ENCODE assay signal across 23 cellular contexts in the genomic region with DNA sequence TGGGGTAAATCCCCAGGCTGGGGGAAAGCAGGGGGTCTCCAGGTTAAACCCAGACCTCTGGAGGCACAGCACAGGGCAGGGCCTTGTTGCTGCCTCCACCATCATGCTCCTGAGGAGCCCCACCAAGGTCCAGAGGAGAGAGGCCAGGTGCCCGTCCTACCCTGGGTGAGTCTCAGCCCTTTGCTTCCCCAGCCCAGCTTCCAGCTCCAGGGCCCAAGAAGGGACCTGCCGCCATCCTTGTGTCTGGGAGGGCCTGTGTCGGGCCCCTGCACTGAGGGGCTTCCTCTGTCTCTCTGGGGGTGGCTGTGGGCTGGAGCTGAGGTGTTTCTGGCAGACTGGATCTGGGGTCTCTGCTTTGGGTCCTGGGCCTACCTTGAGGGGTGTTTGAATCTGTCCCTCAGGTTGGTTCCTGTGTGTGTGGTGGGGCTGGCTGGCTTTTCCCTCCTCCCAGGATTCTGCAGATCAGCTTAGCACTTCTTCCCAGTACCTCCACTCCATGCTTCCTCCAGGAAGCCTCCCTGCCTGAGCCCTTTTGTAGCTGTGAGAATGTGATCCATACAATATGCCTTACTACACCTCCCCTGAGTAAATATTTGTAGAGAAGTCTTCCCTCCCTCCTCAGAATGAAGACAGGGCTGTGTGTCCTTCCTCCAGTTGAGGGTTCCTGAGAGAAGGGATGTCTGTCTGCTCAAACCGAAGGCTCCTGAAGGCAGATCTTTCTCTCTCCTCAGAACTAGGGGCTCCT. TPM values are rescaled to one million over a fixed set of nuclear protein-coding genes. Genes with fewer than 3 reads are reported as not detected.
A peak's percentile ranks its signal among the peaks of the same experiment; 100 is the strongest.
DNase-seq lines count a peak whose midpoint lies in the region; ATAC-seq, FAIRE-seq and TF ChIP-seq lines count a peak whose summit lies in the region.
"Had no signal": no experiment of that assay in that cellular context is flagged by ENCODE, and none has a peak within 500 bp of the region (broad histone marks: within the 10 kb centered on the region; RNA-seq: fewer than 3 reads in every experiment).

No MANE protein-coding gene starts in this region.

- no peaks in the 10 kb centered on the region for H3K27me3 Mint-ChIP-seq in Caco-2 (ENCODE audit: insufficient read depth, unreplicated experiment)

- H3K9ac ChIP-seq in adipocyte (ENCODE audit: low read length) = peak overlapping the region; percentile 68
- peak overlapping the region; percentile 8 for H3K9ac ChIP-seq in mesendoderm (ENCODE audit: low read length)

- TF ChIP-seq POLR2A in A549 (IDR thresholded peaks at IDR 0.05; ENCODE audit: low read length) = no peak

- no peak for ATAC-seq in A549
- no peak for ATAC-seq in HG03342 (IDR thresholded peaks at IDR 0.05; ENCODE audit: unreplicated experiment)
- no peak for ATAC-seq in psoas muscle
- ATAC-seq: foreskin keratinocyte, HCT116, upper lobe of right lung had no signal

- DNase-seq in A549 (ENCODE audit: low read depth in 1 of 2, low spot score in 1 of 2) = no peak
- no peak for DNase-seq in Caco-2
- no peak for DNase-seq in adipocyte (ENCODE audit: low read depth)
- peak; percentile 30 for DNase-seq in mesendoderm
- no peak for DNase-seq in NCI-H1694 (lab: John Stamatoyannopoulos, UW)
- no peak for DNase-seq in psoas muscle
- DNase-seq in iPS-NIHi7 (ENCODE audit: extremely low spot score) = no peak
- DNase-seq: activated CD4-positive, alpha-beta T cell treated with anti-CD3 and anti-CD28 coated beads for 48 hours; activated naive CD4-positive, alpha-beta T cell; foreskin keratinocyte; Kasumi-1; NCI-H1105; NCI-H774; sigmoid colon; stomach; upper lobe of right lung had no signal

- BruUV-seq in Caco-2 (replicated peaks; lab: Mats Ljungman, UMichigan) = no TSS peak

- H3K36me3 ChIP-seq in Caco-2 (ENCODE audit: control insufficient read depth, insufficient read depth, low read length) (no peaks in the 10 kb centered on the region), adipocyte (ENCODE audit: control insufficient read depth, insufficient read depth, low read length, severe bottlenecking) (no peaks in the 10 kb centered on the region), mesendoderm (ENCODE audit: control insufficient read depth, insufficient read depth, low read length) (no peaks in the 10 kb centered on the region), psoas muscle (ENCODE audit: insufficient read depth in 1 of 2, low read depth in 1 of 2) (no peaks in the 10 kb centered on the region)
- H3K36me3 ChIP-seq: sigmoid colon, upper lobe of right lung had no signal

- H3K4me2 ChIP-seq in A549 (peak overlapping the region; percentile 33; the same call in 2 of the 3 replicates), mesendoderm (ENCODE audit: low read length) (no peak overlapping the region)

- H3K18ac ChIP-seq in mesendoderm (ENCODE audit: low read length) = no peak overlapping the region

- no peaks in the 10 kb centered on the region for H3K9me3 ChIP-seq in A549
- no peaks in the 10 kb centered on the region for H3K9me3 ChIP-seq in Caco-2
- H3K9me3 ChIP-seq in adipocyte (ENCODE audit: control insufficient read depth, low read length) = no peaks in the 10 kb centered on the region
- no peaks in the 10 kb centered on the region for H3K9me3 ChIP-seq in psoas muscle
- H3K9me3 ChIP-seq: sigmoid colon, stomach, upper lobe of right lung had no signal

- CTCF ChIA-PET in A549 (lab: Yijun Ruan, JAX) (interaction anchor here (0.9 to 9.6 kb wide), 11 partner anchors 11 to 264 kb away, joined by 3 to 158 read pairs (median 5); a partner anchor contains a TSS), Caco-2 (lab: Charles Lee) (interaction anchor here (0.6 to 2.0 kb wide), 5 partner anchors 32 to 208 kb away, joined by 3 to 6 read pairs (median 4); a partner anchor contains a TSS)

- intact Hi-C loops in Caco-2 (cut with micrococcal nuclease; ENCODE audit: unreplicated experiment) = no loop called here
- intact Hi-C loops in psoas muscle (cut with DNase I) = no loop called here

- no peak overlapping the region for H2BK120ac ChIP-seq in mesendoderm (ENCODE audit: low read depth, low read length)

- H3K36me3 Mint-ChIP-seq in Caco-2 (ENCODE audit: insufficient read depth, unreplicated experiment) = peaks cover 28% of the 10 kb centered on the region

- no peak overlapping the region for H2BK5ac ChIP-seq in mesendoderm (ENCODE audit: low read length)

- H3K27me3 ChIP-seq in Caco-2 (replicated peaks; ENCODE audit: control insufficient read depth, insufficient read depth, low read length) (no peaks in the 10 kb centered on the region), adipocyte (replicated peaks; ENCODE audit: control insufficient read depth, insufficient read depth, low read length) (no peaks in the 10 kb centered on the region), mesendoderm (ENCODE audit: insufficient read depth, low read length, poor library complexity) (no peaks in the 10 kb centered on the region), psoas muscle (ENCODE audit: insufficient read depth in 3 of 3, low read length in 2 of 3) (peaks cover 0 to 3% (median 0%) of the 10 kb centered on the region in 3 donors)
- H3K27me3 ChIP-seq: foreskin keratinocyte, sigmoid colon, stomach, upper lobe of right lung had no signal

- WGBS in A549 (ENCODE audit: missing lambda C conversion rate) = 69% methylated on average over 2 of the region's 4 CpGs
- WGBS in mesendoderm (ENCODE audit: extremely low coverage, insufficient coverage, low lambda C conversion rate) = no CpG with 5 or more reads among the region's 4 CpGs
- WGBS in psoas muscle, 3 donors = 85 to 88% (median 87%) methylated on average over 4 of the region's 4 CpGs

- H3K23ac ChIP-seq in mesendoderm (ENCODE audit: low read length) = no peak overlapping the region

- H3K4me1 Mint-ChIP-seq in Caco-2 (ENCODE audit: low read depth, unreplicated experiment) = peaks cover 6% of the 10 kb centered on the region

- no peaks in the 10 kb centered on the region for H3K79me1 ChIP-seq in mesendoderm (ENCODE audit: low read length)

- FAIRE-seq in A549 (lab: Jason Lieb, UNC) = no peak

- no peak overlapping the region for H2BK15ac ChIP-seq in mesendoderm (replicated peaks; ENCODE audit: low read depth)

- H4K5ac ChIP-seq in mesendoderm (ENCODE audit: low read length) = no peak overlapping the region

- H3K4me3 ChIP-seq in A549 (no peak overlapping the region), Caco-2 (ENCODE audit: low read depth, low read length) (no peak overlapping the region), adipocyte (ENCODE audit: low read length) (no peak overlapping the region), mesendoderm (ENCODE audit: low read length) (no peak overlapping the region), psoas muscle (no peak overlapping the region)
- H3K4me3 ChIP-seq: coronary artery, sigmoid colon, stomach, upper lobe of right lung had no signal

- no peak for TF ChIP-seq EP300 in A549 (IDR thresholded peaks at IDR 0.05)

- no peak overlapping the region for H3K4ac ChIP-seq in mesendoderm (ENCODE audit: low read depth, low read length)

- peak overlapping the region; percentile 56 for H3K27ac Mint-ChIP-seq in Caco-2 (ENCODE audit: unreplicated experiment)

- peak overlapping the region; percentile 30 for H3K56ac ChIP-seq in mesendoderm (ENCODE audit: low read length)

- POLR2A ChIA-PET in A549 (lab: Yijun Ruan, JAX) (interaction anchor here (0.5 kb wide), 1 partner anchor 479 kb away, joined by 3 read pairs; no protein-coding TSS in a partner anchor), Caco-2 (lab: Charles Lee) (no interaction called here)

- TF ChIP-seq CTCF in A549 (IDR thresholded peaks at IDR 0.05) = no peak
- no peak for TF ChIP-seq CTCF in Caco-2 (IDR thresholded peaks at IDR 0.05; ENCODE audit: insufficient read depth in 1 of 2, low read depth in 1 of 2, low read length in 1 of 2, severe bottlenecking in 1 of 2, unreplicated experiment in 1 of 2)
- TF ChIP-seq CTCF in psoas muscle (IDR thresholded peaks at IDR 0.05) = no peak

- H3K4me3 Mint-ChIP-seq in Caco-2 (ENCODE audit: unreplicated experiment) = no peak overlapping the region

- no peak overlapping the region for H2AK5ac ChIP-seq in mesendoderm (ENCODE audit: low read length)

- H3K79me2 ChIP-seq in mesendoderm (ENCODE audit: control insufficient read depth, insufficient read depth, low read length) = no peaks in the 10 kb centered on the region

- H3K4me1 ChIP-seq in A549 = peaks cover 17% of the 10 kb centered on the region; the same call in 2 of the 3 replicates
- peaks cover 8% of the 10 kb centered on the region; the same call in 1 of the 2 replicates for H3K4me1 ChIP-seq in Caco-2
- peaks cover 49% of the 10 kb centered on the region for H3K4me1 ChIP-seq in adipocyte (ENCODE audit: control insufficient read depth, insufficient read depth, low read length)
- H3K4me1 ChIP-seq in mesendoderm (ENCODE audit: control insufficient read depth, low read depth, low read length) = no peaks in the 10 kb centered on the region
- H3K4me1 ChIP-seq in psoas muscle = peaks cover 17% of the 10 kb centered on the region

- no peaks in the 10 kb centered on the region for H3K9me3 Mint-ChIP-seq in Caco-2 (ENCODE audit: unreplicated experiment)

- no peak for TF ChIP-seq RAD21 in A549 (conservative IDR thresholded peaks at IDR 0.05 in 1 of 2, IDR thresholded peaks at IDR 0.05 in 1 of 2)

- H4K8ac ChIP-seq in mesendoderm (ENCODE audit: low read depth, low read length) = no peak overlapping the region

- H3K27ac ChIP-seq in A549 = peak overlapping the region in 1 of 2 experiments; percentile 46; a peak in 2 of 6 replicates
- H3K27ac ChIP-seq in mesendoderm (ENCODE audit: low read depth, low read length) = no peak overlapping the region
- no peak overlapping the region for H3K27ac ChIP-seq in psoas muscle
- H3K27ac ChIP-seq: coronary artery, epithelial cell of prostate, foreskin keratinocyte, sigmoid colon, stomach, upper lobe of right lung had no signal

RNA-seq across cellular contexts. Expression of a gene that starts 6.2 kb away (rescaled TPM):
- 1.3 and 1.7 TPM in 2 replicates for polyA plus RNA-seq in A549 (2011; rRNA removed)
- polyA plus RNA-seq in A549 (2012; cell fraction: cytosol; rRNA removed) = 3.9 and 5.3 TPM in 2 replicates
- polyA plus RNA-seq in A549 (2012; cell fraction: nucleus; rRNA removed) = 5.7 and 6.1 TPM in 2 replicates
- 0.64 to 0.95 TPM (median 0.76 TPM) in 3 replicates for polyA plus RNA-seq in A549 (2017; fragmentation: RNase III; extraction: RNeasy Plus Mini Kit Qiagen cat#74134 plus additional on column Dnase treatment)
- 2.1 and 3.4 TPM in 2 replicates for polyA minus RNA-seq in A549 (2011; rRNA and poly(A)+ RNA removed)
- total RNA-seq in Caco-2 (2022) = 0.91 and 1.2 TPM in 2 replicates
- 10.4 TPM for polyA plus RNA-seq in mesendoderm (2013, experiment 1 of 2)
- 10.7 TPM for polyA plus RNA-seq in mesendoderm (2013, experiment 2 of 2)
- 1 to 10 TPM in 1 of 4 donors, under 1 TPM in 1, not detected in 2; 0.42 to 1.3 TPM for total RNA-seq in psoas muscle
- under 1 TPM; 0.12 to 0.98 (median 0.31) TPM for polyA plus RNA-seq in psoas muscle

RNA-seq across cellular contexts. Expression of a gene that starts 15.4 kb away (rescaled TPM):
- not detected in 2 replicates for polyA plus RNA-seq in A549 (2011; rRNA removed)
- polyA plus RNA-seq in A549 (2012; cell fraction: cytosol; rRNA removed) = not detected in 2 replicates
- polyA plus RNA-seq in A549 (2012; cell fraction: nucleus; rRNA removed) = not detected in 2 replicates
- polyA plus RNA-seq in A549 (2017; fragmentation: RNase III; extraction: RNeasy Plus Mini Kit Qiagen cat#74134 plus additional on column Dnase treatment) = not detected in 3 replicates
- not detected in 2 replicates for polyA minus RNA-seq in A549 (2011; rRNA and poly(A)+ RNA removed)
- 0.21 TPM in 1 of 2 replicates, not detected in the other for total RNA-seq in Caco-2 (2022)
- polyA plus RNA-seq in mesendoderm (2013, experiment 1 of 2) = 0.17 TPM
- polyA plus RNA-seq in mesendoderm (2013, experiment 2 of 2) = 0.11 TPM
- not detected for total RNA-seq in psoas muscle
- not detected for polyA plus RNA-seq in psoas muscle
- total RNA-seq: mononuclear cell, omental fat pad, sigmoid colon, SK-MEL-5, stomach had no signal

RNA-seq across cellular contexts. Expression of a gene that starts 24.0 kb away (rescaled TPM):
- polyA plus RNA-seq in A549 (2011; rRNA removed) = not detected in 2 replicates
- polyA plus RNA-seq in A549 (2012; cell fraction: cytosol; rRNA removed) = not detected in 2 replicates
- polyA plus RNA-seq in A549 (2012; cell fraction: nucleus; rRNA removed) = not detected in 2 replicates
- polyA plus RNA-seq in A549 (2017; fragmentation: RNase III; extraction: RNeasy Plus Mini Kit Qiagen cat#74134 plus additional on column Dnase treatment) = not detected in 3 replicates
- polyA minus RNA-seq in A549 (2011; rRNA and poly(A)+ RNA removed) = not detected in 2 replicates
- total RNA-seq in Caco-2 (2022) = not detected in 2 replicates
- 0.04 TPM for polyA plus RNA-seq in mesendoderm (2013, experiment 1 of 2)
- not detected for polyA plus RNA-seq in mesendoderm (2013, experiment 2 of 2)
- 10 to 100 TPM in 1 of 4 donors, 1 to 10 TPM in 3; 3.4 to 12.9 (median 5.8) TPM for total RNA-seq in psoas muscle
- 10 to 100 TPM; 18.6 to 34.6 (median 21.9) TPM for polyA plus RNA-seq in psoas muscle
- total RNA-seq: foreskin keratinocyte, mononuclear cell, SK-MEL-5 had no signal

RNA-seq across cellular contexts. Expression of a gene that starts 31.8 kb away (rescaled TPM):
- polyA plus RNA-seq in A549 (2011; rRNA removed) = 3.6 and 3.7 TPM in 2 replicates
- 5.7 and 6.0 TPM in 2 replicates for polyA plus RNA-seq in A549 (2012; cell fraction: cytosol; rRNA removed)
- polyA plus RNA-seq in A549 (2012; cell fraction: nucleus; rRNA removed) = 32.7 and 42.7 TPM in 2 replicates
- 7.5 to 8.5 TPM (median 8.3 TPM) in 3 replicates for polyA plus RNA-seq in A549 (2017; fragmentation: RNase III; extraction: RNeasy Plus Mini Kit Qiagen cat#74134 plus additional on column Dnase treatment)
- 5.3 and 5.8 TPM in 2 replicates for polyA minus RNA-seq in A549 (2011; rRNA and poly(A)+ RNA removed)
- total RNA-seq in Caco-2 (2022) = 8.8 and 11.7 TPM in 2 replicates
- polyA plus RNA-seq in mesendoderm (2013, experiment 1 of 2) = 3.7 TPM
- polyA plus RNA-seq in mesendoderm (2013, experiment 2 of 2) = 4.2 TPM
- total RNA-seq in psoas muscle = 10 to 100 TPM; 16.1 to 29.8 (median 22.8) TPM
- polyA plus RNA-seq in psoas muscle = 10 to 100 TPM; 11.1 to 17.6 (median 12.9) TPM

RNA-seq across cellular contexts. Expression of a gene that starts 56.8 kb away (rescaled TPM):
- polyA plus RNA-seq in A549 (2011; rRNA removed) = 0.50 and 0.80 TPM in 2 replicates
- 0.94 and 1.0 TPM in 2 replicates for polyA plus RNA-seq in A549 (2012; cell fraction: cytosol; rRNA removed)
- 4.8 and 5.8 TPM in 2 replicates for polyA plus RNA-seq in A549 (2012; cell fraction: nucleus; rRNA removed)
- polyA plus RNA-seq in A549 (2017; fragmentation: RNase III; extraction: RNeasy Plus Mini Kit Qiagen cat#74134 plus additional on column Dnase treatment) = 0.50 to 0.76 TPM (median 0.58 TPM) in 3 replicates
- polyA minus RNA-seq in A549 (2011; rRNA and poly(A)+ RNA removed) = 0.37 and 0.73 TPM in 2 replicates
- total RNA-seq in Caco-2 (2022) = 11.0 and 11.2 TPM in 2 replicates
- polyA plus RNA-seq in mesendoderm (2013, experiment 1 of 2) = 2.5 TPM
- 2.2 TPM for polyA plus RNA-seq in mesendoderm (2013, experiment 2 of 2)
- total RNA-seq in psoas muscle = 1 to 10 TPM in 1 of 4 donors, under 1 TPM in 3; 0.41 to 1.3 (median 0.68) TPM
- polyA plus RNA-seq in psoas muscle = under 1 TPM; 0.13 to 0.23 (median 0.14) TPM
- total RNA-seq: SK-MEL-5 had no signal
